In the genomic region with DNA sequence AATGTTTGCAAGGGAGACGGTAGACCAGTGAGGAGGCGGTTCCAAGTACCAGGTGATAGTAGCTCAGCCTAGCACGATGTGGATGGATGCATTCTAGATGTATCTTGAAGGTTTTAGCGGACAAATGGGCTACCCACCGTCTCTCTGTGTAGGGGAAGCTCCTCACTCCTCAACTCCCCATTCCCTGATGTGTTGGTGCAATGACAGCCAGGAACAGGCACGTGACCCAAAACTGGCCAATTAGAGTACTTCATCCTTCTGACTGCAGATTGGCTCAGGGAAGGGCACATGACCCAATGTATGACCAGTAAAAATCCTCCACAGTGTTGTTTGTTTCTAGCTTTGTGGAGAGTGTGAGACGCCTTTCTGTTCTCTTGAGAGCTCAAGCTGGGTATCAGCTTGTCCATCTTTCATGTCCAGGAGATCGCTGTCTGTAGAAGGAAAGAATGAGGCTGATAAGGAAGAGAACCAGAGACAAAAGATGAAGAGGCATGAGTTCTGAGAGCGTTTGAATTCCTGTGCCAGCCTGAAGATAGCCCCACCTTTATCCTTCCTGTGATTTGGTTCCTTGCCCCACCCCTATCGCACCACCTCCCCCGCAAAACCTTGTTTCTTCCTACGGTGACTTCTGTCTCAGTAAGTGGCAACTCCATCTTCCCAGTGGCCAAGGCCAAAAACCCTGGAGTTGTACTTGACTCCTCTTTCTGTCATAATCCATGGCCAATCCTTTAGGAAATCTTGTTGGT, we compare ENCODE assay signal across 7 cellular contexts. TPM values are rescaled to one million over a fixed set of nuclear protein-coding genes. Genes with fewer than 3 reads are reported as not detected.
DNase-seq lines count a peak whose midpoint lies in the region; ATAC-seq and TF ChIP-seq lines count a peak whose summit lies in the region.

No MANE protein-coding gene starts in this region.

- WGBS in gastroesophageal sphincter (ENCODE audit: low coverage in 1 of 2), 2 donors, result 7 to 15% methylated on average over 9 to 11 of the region's 12 CpGs

- H3K27ac ChIP-seq in OCI-LY3 (ENCODE audit: low read length) (no peak overlapping the region), gastroesophageal sphincter (peak overlapping the region; percentile 47 to 87 (median 80))

- H3K36me3 Mint-ChIP-seq in nephron progenitor cell (ENCODE audit: low read depth), result no peaks in the 10 kb centered on the region

- H3K36me3 ChIP-seq in OCI-LY3 (replicated peaks; ENCODE audit: low read depth, low read length), result no peaks in the 10 kb centered on the region
- no peaks in the 10 kb centered on the region for H3K36me3 ChIP-seq in gastroesophageal sphincter

- DNase-seq in HUDEP-2 (lab: John Stamatoyannopoulos, UW; ENCODE audit: unreplicated experiment in 76 of 76) (peak in 72 of 76 experiments; percentile 15 to 88 (median 64)), nephron progenitor cell (peak; percentile 64), DMS114 treated with DMSO at 0.1 percent for 48 hours (lab: John Stamatoyannopoulos, UW; ENCODE audit: unreplicated experiment) (no peak)
- peak; percentile 37 for DNase-seq in activated naive CD4-positive, alpha-beta T cell treated with anti-CD3 and anti-CD28 coated beads, Interleukin-2, amount 50 U/mL, for 16 hours

- H3K79me2 ChIP-seq in OCI-LY3 (ENCODE audit: low read length), result peaks cover 7% of the 10 kb centered on the region; the same call in 1 of the 2 replicates

- no peak overlapping the region for H3K4me3 ChIP-seq in OCI-LY3 (ENCODE audit: low read length)
- peak overlapping the region; percentile 18 to 37 for H3K4me3 ChIP-seq in gastroesophageal sphincter

- TF ChIP-seq CTCF in OCI-LY3 (IDR thresholded peaks at IDR 0.05; ENCODE audit: low read depth, low read length) (no peak), gastroesophageal sphincter (IDR thresholded peaks at IDR 0.05) (no peak), nephron progenitor cell (IDR thresholded peaks at IDR 0.05) (no peak)

- peaks cover 44% of the 10 kb centered on the region for H3K4me1 ChIP-seq in OCI-LY3 (ENCODE audit: low read length)
- H3K4me1 ChIP-seq in gastroesophageal sphincter, result peaks cover 6 to 49% (median 18%) of the 10 kb centered on the region in 3 donors

- peak; percentile 78 for TF ChIP-seq POLR2A in GM18505 (IDR thresholded peaks at IDR 0.05; ENCODE audit: borderline replicate concordance, extremely low read depth, insufficient read depth, insufficient read length)
- TF ChIP-seq POLR2A in gastroesophageal sphincter (IDR thresholded peaks at IDR 0.05), result peak; percentile 45 to 59

- H4K20me1 ChIP-seq in OCI-LY3 (ENCODE audit: insufficient read depth, low read length), result peaks cover 11% of the 10 kb centered on the region

- H3K27me3 Mint-ChIP-seq in nephron progenitor cell (ENCODE audit: low read depth, poor library complexity), result no peaks in the 10 kb centered on the region

- H2AFZ ChIP-seq in OCI-LY3 (ENCODE audit: low read depth, low read length), result no peak overlapping the region

- peak overlapping the region; percentile 49 for H3K4me2 ChIP-seq in OCI-LY3 (ENCODE audit: low read length)

- H3K9me3 Mint-ChIP-seq in nephron progenitor cell, result no peaks in the 10 kb centered on the region

- no peak for ATAC-seq in GM18505 (IDR thresholded peaks at IDR 0.05; ENCODE audit: unreplicated experiment)
- peak; percentile 67 for ATAC-seq in gastroesophageal sphincter

- H3K9ac ChIP-seq in OCI-LY3 (ENCODE audit: low read length), result no peak overlapping the region

- H3K4me1 Mint-ChIP-seq in nephron progenitor cell, result peaks cover 17% of the 10 kb centered on the region

- H3K27me3 ChIP-seq in OCI-LY3 (ENCODE audit: low read depth, low read length) (no peaks in the 10 kb centered on the region), gastroesophageal sphincter (no peaks in the 10 kb centered on the region)

- no peak overlapping the region for H3K4me3 Mint-ChIP-seq in nephron progenitor cell

- TF ChIP-seq EP300 in gastroesophageal sphincter (IDR thresholded peaks at IDR 0.05), result no peak

- H3K27ac Mint-ChIP-seq in nephron progenitor cell, result no peak overlapping the region

- no peaks in the 10 kb centered on the region for H3K9me3 ChIP-seq in OCI-LY3 (ENCODE audit: insufficient read depth, low read length)
- H3K9me3 ChIP-seq in gastroesophageal sphincter, result no peaks in the 10 kb centered on the region

RNA-seq across cellular contexts. Expression of a gene that starts 2.3 kb away (rescaled TPM):
- 10 to 100 TPM in 3 of 4 donors, 1 to 10 TPM in 1; 8.1 to 16.1 (median 12.4) TPM for total RNA-seq in gastroesophageal sphincter

RNA-seq across cellular contexts. Expression of a gene that starts 16.1 kb away (rescaled TPM):
- 10 to 100 TPM; 11.2 to 18.8 (median 15.5) TPM for total RNA-seq in gastroesophageal sphincter

RNA-seq across cellular contexts. Expression of a gene that starts 18.1 kb away (rescaled TPM):
- 1 to 10 TPM in 2 of 4 donors, under 1 TPM in 2; 0.54 to 5.3 (median 2.4) TPM for total RNA-seq in gastroesophageal sphincter

RNA-seq across cellular contexts. Expression of a gene that starts 29.5 kb away (rescaled TPM):
- 10 to 100 TPM; 14.6 to 39.8 (median 33.4) TPM for total RNA-seq in gastroesophageal sphincter

RNA-seq across cellular contexts. Expression of a gene that starts 40.0 kb away (rescaled TPM):
- total RNA-seq in gastroesophageal sphincter, result 100 to 1,000 TPM in 3 of 4 donors, 10 to 100 TPM in 1; 67.1 to 188 (median 136) TPM
